ENCODE assay signal across 32 cellular contexts in genomic region chr16:85527767-85528297, GRCh38.
DNase-seq lines count a peak whose midpoint lies in the region; ATAC-seq and TF ChIP-seq lines count a peak whose summit lies in the region.
"Had no signal": no experiment of that assay in that cellular context is flagged by ENCODE, and none has a peak within 500 bp of the region (broad histone marks: within the 10 kb centered on the region; RNA-seq: fewer than 3 reads in every experiment).

No MANE protein-coding gene starts in this region.

- DNase-seq in T-helper 1 cell (no peak), WTC11 (ENCODE audit: low spot score) (no peak), mesothelial cell of epicardium (ENCODE audit: low spot score in 2 of 2, unreplicated experiment in 2 of 2) (no peak), upper lobe of left lung (no peak)
- DNase-seq: activated CD4-positive, alpha-beta memory T cell treated with anti-CD3 and anti-CD28 coated beads, Interleukin-2, amount 10 ng/mL, durations not matched to agents 7 days and 5 days; activated CD4-positive, alpha-beta T cell treated with anti-CD3 and anti-CD28 coated beads for 1 hour; activated CD8-positive, alpha-beta memory T cell treated with anti-CD3 and anti-CD28 coated beads, Interleukin-2, amount 50 U/mL, for 48 hours; activated naive CD8-positive, alpha-beta T cell treated with anti-CD3 and anti-CD28 coated beads, Interleukin-2, amount 10 ng/mL, durations not matched to agents 7 days and 5 days; Calu3; DND-41; effector memory CD4-positive, alpha-beta T cell; foreskin fibroblast; heart left ventricle; kidney glomerular epithelial cell; lower lobe of right lung; NCI-H1048; NCI-H187; NCI-H526; SIG-M5; sigmoid colon; stimulated activated naive CD4-positive, alpha-beta T cell treated with Interleukin-2 at 50 U/mL for 16 hours; T-helper 17 cell had no signal

- no peaks in the 10 kb centered on the region for H3K27me3 ChIP-seq in upper lobe of left lung
- H3K27me3 ChIP-seq: ascending aorta, heart left ventricle, sigmoid colon, vagina had no signal

- no peaks in the 10 kb centered on the region for H3K9me3 ChIP-seq in upper lobe of left lung
- H3K9me3 ChIP-seq: ascending aorta, HAP-1, heart left ventricle, lower lobe of right lung, prostate gland, sigmoid colon, vagina had no signal

- no peak for TF ChIP-seq POLR2A in upper lobe of left lung (IDR thresholded peaks at IDR 0.05)

- no peaks in the 10 kb centered on the region for H3K27me3 Mint-ChIP-seq in T-helper 1 cell treated with Interleukin-12 subunit alpha and Interleukin-12 subunit beta and Interleukin-4 antibody, amounts not matched to agents 30 μg/mL and 1 μg/mL, for 36 hours (ENCODE audit: low read depth)
- H3K27me3 Mint-ChIP-seq in WTC11 (ENCODE audit: low read depth) = no peaks in the 10 kb centered on the region
- H3K27me3 Mint-ChIP-seq in mesothelial cell of epicardium (ENCODE audit: low read depth) = no peaks in the 10 kb centered on the region

- H3K36me3 ChIP-seq in upper lobe of left lung = no peaks in the 10 kb centered on the region
- H3K36me3 ChIP-seq: ascending aorta, HAP-1, heart left ventricle, lower lobe of right lung, prostate gland, sigmoid colon, vagina had no signal

- ATAC-seq in WTC11 = no peak
- no peak for ATAC-seq in upper lobe of left lung (ENCODE audit: low FRiP score in 2 of 2)
- ATAC-seq in GM21737 (IDR thresholded peaks at IDR 0.05; ENCODE audit: unreplicated experiment) = no peak
- ATAC-seq in GM21360 (IDR thresholded peaks at IDR 0.05; ENCODE audit: unreplicated experiment) = no peak
- ATAC-seq in HG02763 (IDR thresholded peaks at IDR 0.05; ENCODE audit: unreplicated experiment) = no peak
- ATAC-seq: heart left ventricle, lower lobe of right lung, T-helper 17 cell had no signal

- H3K36me3 Mint-ChIP-seq in T-helper 1 cell treated with Interleukin-12 subunit alpha and Interleukin-12 subunit beta and Interleukin-4 antibody, amounts not matched to agents 30 μg/mL and 1 μg/mL, for 36 hours (ENCODE audit: low read depth) = no peaks in the 10 kb centered on the region
- H3K36me3 Mint-ChIP-seq in WTC11 (no peaks in the 10 kb centered on the region), mesothelial cell of epicardium (no peaks in the 10 kb centered on the region)
- H3K36me3 Mint-ChIP-seq: activated naive CD8-positive, alpha-beta T cell treated with anti-CD3 and anti-CD28 coated beads, Interleukin-2, amount 10 ng/mL, durations not matched to agents 7 days and 5 days had no signal

- no peak for TF ChIP-seq EP300 in upper lobe of left lung (IDR thresholded peaks at IDR 0.05)

- TF ChIP-seq CTCF in WTC11 (IDR thresholded peaks at IDR 0.05) (no peak), mesothelial cell of epicardium (IDR thresholded peaks at IDR 0.05; ENCODE audit: unreplicated experiment) (no peak), upper lobe of left lung (IDR thresholded peaks at IDR 0.05) (no peak)

- WGBS in upper lobe of left lung, 2 donors = 80 to 87% methylated on average over 11 of the region's 11 CpGs

- no peaks in the 10 kb centered on the region for H3K4me1 Mint-ChIP-seq in T-helper 1 cell treated with Interleukin-12 subunit alpha and Interleukin-12 subunit beta and Interleukin-4 antibody, amounts not matched to agents 30 μg/mL and 1 μg/mL, for 36 hours (ENCODE audit: low read depth)
- H3K4me1 Mint-ChIP-seq in WTC11 (peaks cover 41% of the 10 kb centered on the region), mesothelial cell of epicardium (peaks cover 41% of the 10 kb centered on the region)
- H3K4me1 Mint-ChIP-seq: activated CD4-positive, alpha-beta memory T cell treated with anti-CD3 and anti-CD28 coated beads, Interleukin-2, amount 10 ng/mL, durations not matched to agents 7 days and 5 days had no signal

- CTCF ChIA-PET in WTC11 (lab: Charles Lee) = interaction anchor here (0.6 to 4.6 kb wide), 9 partner anchors 10 to 355 kb away, joined by 3 to 36 read pairs (median 3); no protein-coding TSS in a partner anchor

- POLR2A ChIA-PET in WTC11 (lab: Charles Lee) = interaction anchor here (0.9 kb wide), 1 partner anchor 29 kb away, joined by 3 read pairs; no protein-coding TSS in a partner anchor

- H3K9me3 Mint-ChIP-seq in T-helper 1 cell treated with Interleukin-12 subunit alpha and Interleukin-12 subunit beta and Interleukin-4 antibody, amounts not matched to agents 30 μg/mL and 1 μg/mL, for 36 hours = no peaks in the 10 kb centered on the region
- H3K9me3 Mint-ChIP-seq in WTC11 (no peaks in the 10 kb centered on the region), mesothelial cell of epicardium (no peaks in the 10 kb centered on the region)
- H3K9me3 Mint-ChIP-seq: activated CD4-positive, alpha-beta memory T cell treated with anti-CD3 and anti-CD28 coated beads, Interleukin-2, amount 10 ng/mL, durations not matched to agents 7 days and 5 days; activated naive CD8-positive, alpha-beta T cell treated with anti-CD3 and anti-CD28 coated beads, Interleukin-2, amount 10 ng/mL, durations not matched to agents 7 days and 5 days; activated T-helper 2 cell treated with anti-CD3 and anti-CD28 coated beads, Interferon-gamma antibody, Interleukin-2, Interleukin-4, amounts not matched to agents 10 μg/mL and 5 μg/mL and 100 μg/mL, durations not matched to agents 14 hours and 24 hours and 36 hours had no signal

- peak overlapping the region; percentile 13 for H3K27ac Mint-ChIP-seq in T-helper 1 cell treated with Interleukin-12 subunit alpha and Interleukin-12 subunit beta and Interleukin-4 antibody, amounts not matched to agents 30 μg/mL and 1 μg/mL, for 36 hours
- H3K27ac Mint-ChIP-seq in WTC11 (peak overlapping the region; percentile 66; the same call in 1 of the 2 replicates), mesothelial cell of epicardium (peak overlapping the region; percentile 6)
- H3K27ac Mint-ChIP-seq: activated CD4-positive, alpha-beta memory T cell treated with anti-CD3 and anti-CD28 coated beads, Interleukin-2, amount 10 ng/mL, durations not matched to agents 7 days and 5 days; activated naive CD8-positive, alpha-beta T cell treated with anti-CD3 and anti-CD28 coated beads, Interleukin-2, amount 10 ng/mL, durations not matched to agents 7 days and 5 days; activated T-helper 2 cell treated with anti-CD3 and anti-CD28 coated beads, Interferon-gamma antibody, Interleukin-2, Interleukin-4, amounts not matched to agents 10 μg/mL and 5 μg/mL and 100 μg/mL, durations not matched to agents 14 hours and 24 hours and 36 hours; T-helper 17 cell had no signal

- peaks cover 34 to 80% (median 62%) of the 10 kb centered on the region in 4 donors for H3K4me1 ChIP-seq in upper lobe of left lung
- H3K4me1 ChIP-seq: HAP-1 had no signal

- H3K27ac ChIP-seq in upper lobe of left lung = peak overlapping the region in 3 of 4 donors; percentile 5 to 92 (median 52)
- H3K27ac ChIP-seq: ascending aorta, coronary artery, heart left ventricle, lower lobe of right lung, prostate gland, sigmoid colon, vagina had no signal

- H3K4me3 Mint-ChIP-seq in T-helper 1 cell treated with Interleukin-12 subunit alpha and Interleukin-12 subunit beta and Interleukin-4 antibody, amounts not matched to agents 30 μg/mL and 1 μg/mL, for 36 hours = no peak overlapping the region
- H3K4me3 Mint-ChIP-seq in WTC11 (no peak overlapping the region), mesothelial cell of epicardium (no peak overlapping the region)
- H3K4me3 Mint-ChIP-seq: activated CD4-positive, alpha-beta memory T cell treated with anti-CD3 and anti-CD28 coated beads, Interleukin-2, amount 10 ng/mL, durations not matched to agents 7 days and 5 days; activated naive CD8-positive, alpha-beta T cell treated with anti-CD3 and anti-CD28 coated beads, Interleukin-2, amount 10 ng/mL, durations not matched to agents 7 days and 5 days; T-helper 17 cell had no signal

- H3K4me3 ChIP-seq in upper lobe of left lung = no peak overlapping the region
- H3K4me3 ChIP-seq: ascending aorta, coronary artery, HAP-1, heart left ventricle, lower lobe of right lung, prostate gland, sigmoid colon, vagina had no signal

TF ChIP-seq in WTC11, 78 proteins besides CTCF, POLR2A, EP300 and RAD21:
- TF ChIP-seq, protein P1, sequence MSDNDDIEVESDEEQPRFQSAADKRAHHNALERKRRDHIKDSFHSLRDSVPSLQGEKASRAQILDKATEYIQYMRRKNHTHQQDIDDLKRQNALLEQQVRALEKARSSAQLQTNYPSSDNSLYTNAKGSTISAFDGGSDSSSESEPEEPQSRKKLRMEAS (CRISPR knock-in tag; IDR thresholded peaks at IDR 0.05) = no peak
- no peak for TF ChIP-seq ZNF232 (CRISPR knock-in tag; IDR thresholded peaks at IDR 0.05)
- no peak for TF ChIP-seq EMX1 (CRISPR knock-in tag; IDR thresholded peaks at IDR 0.05)
- no peak for TF ChIP-seq ZNF219 (CRISPR knock-in tag; IDR thresholded peaks at IDR 0.05; ENCODE audit: borderline replicate concordance)
- TF ChIP-seq FOXP1 (CRISPR knock-in tag; IDR thresholded peaks at IDR 0.05; ENCODE audit: borderline replicate concordance) = no peak
- TF ChIP-seq ZNF416 (CRISPR knock-in tag; IDR thresholded peaks at IDR 0.05) = no peak
- TF ChIP-seq ZSCAN18 (CRISPR knock-in tag; IDR thresholded peaks at IDR 0.05) = no peak
- no peak for TF ChIP-seq RORB (CRISPR knock-in tag; IDR thresholded peaks at IDR 0.05)
- TF ChIP-seq, protein P2, sequence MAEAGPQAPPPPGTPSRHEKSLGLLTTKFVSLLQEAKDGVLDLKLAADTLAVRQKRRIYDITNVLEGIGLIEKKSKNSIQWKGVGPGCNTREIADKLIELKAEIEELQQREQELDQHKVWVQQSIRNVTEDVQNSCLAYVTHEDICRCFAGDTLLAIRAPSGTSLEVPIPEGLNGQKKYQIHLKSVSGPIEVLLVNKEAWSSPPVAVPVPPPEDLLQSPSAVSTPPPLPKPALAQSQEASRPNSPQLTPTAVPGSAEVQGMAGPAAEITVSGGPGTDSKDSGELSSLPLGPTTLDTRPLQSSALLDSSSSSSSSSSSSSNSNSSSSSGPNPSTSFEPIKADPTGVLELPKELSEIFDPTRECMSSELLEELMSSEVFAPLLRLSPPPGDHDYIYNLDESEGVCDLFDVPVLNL (CRISPR knock-in tag; IDR thresholded peaks at IDR 0.05; ENCODE audit: borderline replicate concordance, low read depth) = no peak
- no peak for TF ChIP-seq ESRRA (CRISPR knock-in tag; IDR thresholded peaks at IDR 0.05; ENCODE audit: borderline replicate concordance)
- no peak for TF ChIP-seq NR2C2 (CRISPR knock-in tag; IDR thresholded peaks at IDR 0.05)

Comparison
In these comparisons a context has a peak if more than half of its experiments do, and no peak if none do; other contexts are left out.
1. H3K27ac Mint-ChIP-seq: peak in every context shown above with its lines; median percentile 66 in WTC11; 13 in T-helper 1 cell treated with Interleukin-12 subunit alpha and Interleukin-12 subunit beta and Interleukin-4 antibody, amounts not matched to agents 30 μg/mL and 1 μg/mL, for 36 hours; 6 in mesothelial cell of epicardium.